Comparison of ENCODE assay signal across 8 cellular contexts in genomic region chr4:169492436-169493163, GRCh38.
DNase-seq lines count a peak whose midpoint lies in the region; ATAC-seq and TF ChIP-seq lines count a peak whose summit lies in the region.

No MANE protein-coding gene starts in this region.

- no TSS peak for BruUV-seq in OCI-LY7 (replicated peaks; lab: Mats Ljungman, UMichigan)

- ATAC-seq in HG03135 (IDR thresholded peaks at IDR 0.05; ENCODE audit: unreplicated experiment) (no peak), GM21447 (IDR thresholded peaks at IDR 0.05; ENCODE audit: unreplicated experiment) (no peak)

- in situ Hi-C loops in brain microvascular endothelial cell (cut with HindIII; ENCODE audit: low pct_ligation_motif_present, low sequenced_read_pairs): loop anchor here (25.0 kb wide), 1 partner anchor 455 kb away; no protein-coding TSS in a partner anchor

- no peaks in the 10 kb centered on the region for H4K20me1 ChIP-seq in OCI-LY7 (ENCODE audit: insufficient read depth, low read length)

- H3K79me2 ChIP-seq in OCI-LY7 (ENCODE audit: insufficient read depth, low read depth, low read length): no peaks in the 10 kb centered on the region

- no peak overlapping the region for H2AFZ ChIP-seq in OCI-LY7 (ENCODE audit: low read length)

- H3K4me1 ChIP-seq in OCI-LY7 (ENCODE audit: insufficient read depth, low read length, poor library complexity, severe bottlenecking): no peaks in the 10 kb centered on the region
- H3K4me1 ChIP-seq in liver (ENCODE audit: control insufficient read depth in 4 of 4, insufficient read depth in 4 of 4, low read length in 3 of 4): no peaks in the 10 kb centered on the region

- H3K27ac ChIP-seq in OCI-LY7 (ENCODE audit: low read depth, low read length, poor library complexity, severe bottlenecking) (no peak overlapping the region), brain microvascular endothelial cell (no peak overlapping the region), liver (ENCODE audit: low read depth in 1 of 2, low read length in 2 of 2) (no peak overlapping the region)

- no peaks in the 10 kb centered on the region for H3K9me3 ChIP-seq in OCI-LY7 (ENCODE audit: low read length)
- H3K9me3 ChIP-seq in liver (ENCODE audit: control insufficient read depth in 4 of 4, low read length in 3 of 4): no peaks in the 10 kb centered on the region

- H3K27me3 ChIP-seq in brain microvascular endothelial cell (replicated peaks): no peaks in the 10 kb centered on the region
- H3K27me3 ChIP-seq in liver (ENCODE audit: control insufficient read depth in 4 of 4, insufficient read depth in 4 of 4, low read length in 3 of 4): no peaks in the 10 kb centered on the region

- no peak overlapping the region for H3K9ac ChIP-seq in liver (ENCODE audit: low read depth in 1 of 2, low read length in 2 of 2)

- TF ChIP-seq CTCF in OCI-LY7 (conservative IDR thresholded peaks at IDR 0.05; ENCODE audit: low read length) (peak; percentile 87), brain microvascular endothelial cell (IDR thresholded peaks at IDR 0.05; ENCODE audit: low read depth, low read length, missing control alignments) (peak; percentile 87), liver (IDR thresholded peaks at IDR 0.05; ENCODE audit: low read depth, low read length, missing input control) (peak; percentile 87)

- 67% methylated on average over 10 of the region's 10 CpGs for WGBS in liver

- intact Hi-C loops in OCI-LY7 (cut with micrococcal nuclease; ENCODE audit: unreplicated experiment): loop anchor here (5.0 kb wide), 1 partner anchor 465 kb away; no protein-coding TSS in a partner anchor

- CTCF ChIA-PET in OCI-LY7 (lab: Charles Lee; ENCODE audit: unreplicated experiment): no interaction called here

- peak; percentile 9 to 39 for DNase-seq in NCI-H2081 (lab: John Stamatoyannopoulos, UW)
- DNase-seq in NCI-H2081 treated with DMSO at 0.1 percent for 48 hours (lab: John Stamatoyannopoulos, UW): no peak
- DNase-seq in H4 (ENCODE audit: low spot score): peak; percentile 27
- DNase-seq in OCI-LY7 (ENCODE audit: low spot score): peak; percentile 45
- peak; percentile 41 for DNase-seq in brain microvascular endothelial cell

- H3K4me3 ChIP-seq in OCI-LY7 (ENCODE audit: low read depth, low read length, poor library complexity, severe bottlenecking) (no peak overlapping the region), brain microvascular endothelial cell (ENCODE audit: low read depth, low read length) (no peak overlapping the region), liver (ENCODE audit: low read depth in 1 of 3, low read length in 3 of 3) (no peak overlapping the region)

- TF ChIP-seq RAD21 in liver (IDR thresholded peaks at IDR 0.05): peak; percentile 82 to 90

- no peaks in the 10 kb centered on the region for H3K36me3 ChIP-seq in OCI-LY7 (ENCODE audit: insufficient read depth, low read length)
- no peaks in the 10 kb centered on the region for H3K36me3 ChIP-seq in brain microvascular endothelial cell (replicated peaks)
- H3K36me3 ChIP-seq in liver (ENCODE audit: control insufficient read depth in 4 of 4, insufficient read depth in 3 of 4, low read depth in 1 of 4, low read length in 3 of 4): no peaks in the 10 kb centered on the region

- POLR2A ChIA-PET in OCI-LY7 (lab: Charles Lee): interaction anchor here (0.6 kb wide), 1 partner anchor 141 kb away, joined by 3 read pairs; no protein-coding TSS in a partner anchor

- no peaks in the 10 kb centered on the region for H3K9me2 ChIP-seq in OCI-LY7 (ENCODE audit: insufficient read depth, low read length)

- no peak overlapping the region for H3K4me2 ChIP-seq in OCI-LY7 (ENCODE audit: low read length)

TF ChIP-seq in liver, 16 proteins besides CTCF, POLR2A, EP300 and RAD21:
- TF ChIP-seq FOXA2 (IDR thresholded peaks at IDR 0.05): no peak
- no peak for TF ChIP-seq FOXA1 (IDR thresholded peaks at IDR 0.05)
- no peak for TF ChIP-seq TAF1 (conservative IDR thresholded peaks at IDR 0.05)
- TF ChIP-seq MAX (IDR thresholded peaks at IDR 0.05): no peak
- no peak for TF ChIP-seq HNF4G (IDR thresholded peaks at IDR 0.05)
- TF ChIP-seq ATF3 (IDR thresholded peaks at IDR 0.05): no peak
- no peak for TF ChIP-seq REST (IDR thresholded peaks at IDR 0.05)
- no peak for TF ChIP-seq EGR1 (IDR thresholded peaks at IDR 0.05; ENCODE audit: low read depth in 2 of 2)
- no peak for TF ChIP-seq JUND (IDR thresholded peaks at IDR 0.05)
- no peak for TF ChIP-seq HNF4A (conservative IDR thresholded peaks at IDR 0.05)
- no peak for TF ChIP-seq SP1 (IDR thresholded peaks at IDR 0.05)
- TF ChIP-seq RXRA (IDR thresholded peaks at IDR 0.05): no peak
- TF ChIP-seq ZBTB33 (IDR thresholded peaks at IDR 0.05): no peak
- no peak for TF ChIP-seq YY1 (IDR thresholded peaks at IDR 0.05)
- TF ChIP-seq GABPA (IDR thresholded peaks at IDR 0.05 in 1 of 2, conservative IDR thresholded peaks at IDR 0.05 in 1 of 2): no peak
- no peak for TF ChIP-seq NR2F2 (IDR thresholded peaks at IDR 0.05)
TF ChIP-seq in liver: peak in this region for 0.
